8 cellular contexts compared by ENCODE assay signal in the genomic region with DNA sequence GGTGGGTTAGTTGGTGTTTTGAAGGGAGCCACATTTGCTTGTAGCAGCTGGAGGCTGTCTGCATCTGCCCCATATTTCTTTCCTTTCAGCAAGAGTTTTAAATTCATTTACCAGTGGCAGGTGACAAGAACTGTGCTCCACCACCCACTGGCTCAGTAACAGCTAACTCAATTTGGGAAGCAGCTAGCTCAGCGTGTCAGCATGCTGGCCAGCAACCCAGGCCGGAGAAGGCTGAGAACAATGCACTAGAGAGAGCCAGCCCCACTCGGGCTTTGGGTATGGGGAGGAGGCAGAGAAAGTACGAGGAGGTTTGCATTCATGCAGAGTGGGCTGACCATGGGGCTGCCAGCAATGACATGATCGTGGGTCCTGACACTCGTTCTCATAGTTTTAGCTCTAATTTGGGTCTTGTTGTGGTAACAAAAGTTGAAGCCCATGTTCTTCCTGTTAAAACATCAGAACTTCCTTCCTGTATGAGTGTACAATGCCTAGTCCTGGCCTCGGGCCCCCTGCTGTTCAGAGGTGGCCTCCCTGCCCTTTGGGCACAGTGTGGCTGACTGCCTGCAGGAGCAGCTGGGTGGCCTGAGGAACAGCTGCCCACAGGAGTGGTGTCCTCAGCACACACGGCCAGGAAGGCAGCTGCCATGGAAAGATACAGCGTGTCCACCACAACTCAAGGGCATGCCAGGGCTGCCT. TPM values are rescaled to one million over a fixed set of nuclear protein-coding genes. Genes with fewer than 3 reads are reported as not detected.
DNase-seq lines count a peak whose midpoint lies in the region; ATAC-seq and TF ChIP-seq lines count a peak whose summit lies in the region.

No MANE protein-coding gene starts in this region.

- ATAC-seq in omental fat pad (ENCODE audit: low FRiP score) (peak; percentile 46), GM21737 (IDR thresholded peaks at IDR 0.05; ENCODE audit: unreplicated experiment) (no peak)

- 0 out of 2 replicates have a peak, but pooled peaks cover 6% of the 10 kb centered on the region for H3K27me3 ChIP-seq in DOHH2 (ENCODE audit: control insufficient read depth, low read length)

- no peaks in the 10 kb centered on the region for H3K36me3 ChIP-seq in DOHH2 (ENCODE audit: control insufficient read depth, low read length)

- H3K27ac ChIP-seq in DOHH2 (ENCODE audit: low read depth, low read length) = no peak overlapping the region

- no peak overlapping the region for H3K4me3 ChIP-seq in DOHH2 (ENCODE audit: low read length)

- no peaks in the 10 kb centered on the region for H3K9me3 ChIP-seq in DOHH2 (ENCODE audit: control insufficient read depth, insufficient read depth, low read length)

- peaks cover 36% of the 10 kb centered on the region for H3K4me1 ChIP-seq in DOHH2 (ENCODE audit: control insufficient read depth, low read length)

- DNase-seq in SHP77 (lab: John Stamatoyannopoulos, UW) (peak; percentile 52 to 85), dermis microvascular lymphatic vessel endothelial cell (ENCODE audit: low read depth in 2 of 2) (peak; percentile 85 to 90), omental fat pad (ENCODE audit: low spot score) (no peak), kidney glomerular epithelial cell (lab: John Stamatoyannopoulos, UW) (no peak), HT-29 (ENCODE audit: low spot score) (no peak), NCI-H1417 treated with DMSO at 0.1 percent for 48 hours (lab: John Stamatoyannopoulos, UW) (no peak)

- peaks cover 7% of the 10 kb centered on the region for H3F3A ChIP-seq in DOHH2 (ENCODE audit: control insufficient read depth, insufficient read depth)

- H4K20me1 ChIP-seq in DOHH2 (ENCODE audit: control insufficient read depth, insufficient read depth, low read depth, low read length) = no peaks in the 10 kb centered on the region

- H3K4me2 ChIP-seq in DOHH2 (ENCODE audit: low read length) = peak overlapping the region; percentile 29

- peak; percentile 24 for TF ChIP-seq CTCF in DOHH2 (IDR thresholded peaks at IDR 0.05; ENCODE audit: low read depth, low read length, poor library complexity, severe bottlenecking)
- no peak for TF ChIP-seq CTCF in omental fat pad (IDR thresholded peaks at IDR 0.05)

- no peaks in the 10 kb centered on the region for H3K9me2 ChIP-seq in DOHH2 (replicated peaks; ENCODE audit: control insufficient read depth, low read length)

- no peaks in the 10 kb centered on the region for H3K79me2 ChIP-seq in DOHH2 (ENCODE audit: control insufficient read depth, low read length)

RNA-seq across cellular contexts. Expression of gene CDC42EP3, which starts 23.0 kb away (rescaled TPM):
- total RNA-seq in dermis microvascular lymphatic vessel endothelial cell (8.2 and 9.1 TPM in 2 replicates), omental fat pad (10 to 100 TPM; 12.1 to 54.9 (median 29.9) TPM)
- total RNA-seq in HT-29 (2014; rRNA removed; shearing (Covaris generic)) = 6.6 and 13.6 TPM in 2 replicates

Comparison
In these comparisons a context has a peak if more than half of its experiments do, and no peak if none do; other contexts are left out.
1. DNase-seq: peak in SHP77 (2 of 2) and dermis microvascular lymphatic vessel endothelial cell (2 of 2); none in omental fat pad (single experiment), kidney glomerular epithelial cell (single experiment), HT-29 (single experiment) and NCI-H1417 treated with DMSO at 0.1 percent for 48 hours (single experiment).